ENCODE assay signal across 23 cellular contexts in the genomic region with DNA sequence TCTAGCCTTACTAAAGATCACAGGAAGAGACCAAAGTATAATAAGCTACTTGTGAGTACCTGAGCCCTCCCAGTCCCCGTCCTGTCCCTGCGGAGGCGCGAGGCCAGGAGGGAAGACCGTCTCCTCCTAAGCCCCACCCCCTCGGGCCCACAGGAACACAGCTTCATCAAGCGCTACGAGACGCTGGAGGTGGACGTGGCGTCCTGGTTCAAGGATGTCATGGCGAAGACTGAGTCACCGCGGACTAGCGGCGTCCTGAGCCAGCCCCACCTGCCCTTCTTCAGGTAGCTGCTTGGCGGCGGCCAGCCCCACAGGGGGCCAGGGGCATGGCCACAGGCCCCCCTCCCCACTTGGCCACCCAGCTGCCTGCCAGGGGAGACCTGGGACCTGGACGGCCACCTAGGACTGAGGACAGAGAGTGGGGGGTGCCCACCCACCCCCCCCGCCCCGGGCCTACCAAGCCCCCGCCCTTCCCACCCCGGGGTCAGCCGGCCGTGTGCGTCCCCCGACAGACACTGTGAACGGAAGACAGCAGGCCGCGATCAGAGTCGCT. TPM values are rescaled to one million over a fixed set of nuclear protein-coding genes. Genes with fewer than 3 reads are reported as not detected.
A peak's percentile ranks its signal among the peaks of the same experiment; 100 is the strongest.
DNase-seq lines count a peak whose midpoint lies in the region; ATAC-seq and TF ChIP-seq lines count a peak whose summit lies in the region.
"Had no signal": no experiment of that assay in that cellular context is flagged by ENCODE, and none has a peak within 500 bp of the region (broad histone marks: within the 10 kb centered on the region; RNA-seq: fewer than 3 reads in every experiment).

No MANE protein-coding gene starts in this region.

- H3K27ac ChIP-seq in BLaER1, result no peak overlapping the region
- no peak overlapping the region for H3K27ac ChIP-seq in WERI-Rb-1
- H3K27ac ChIP-seq in lower lobe of right lung, result no peak overlapping the region
- H3K27ac ChIP-seq in spleen, result no peak overlapping the region
- H3K27ac ChIP-seq in H9 (ENCODE audit: insufficient read length, low read depth, low read length), result no peak overlapping the region
- H3K27ac ChIP-seq: SJCRH30 had no signal

- peaks cover 44% of the 10 kb centered on the region for H3K36me3 ChIP-seq in BLaER1
- peaks cover 34% of the 10 kb centered on the region for H3K36me3 ChIP-seq in WERI-Rb-1
- H3K36me3 ChIP-seq in lower lobe of right lung, result peaks cover 43% of the 10 kb centered on the region
- peaks cover 0 to 66% (median 39%) of the 10 kb centered on the region in 6 donors for H3K36me3 ChIP-seq in spleen
- H3K36me3 ChIP-seq: SJCRH30 had no signal

- TF ChIP-seq CTCF in WERI-Rb-1 (IDR thresholded peaks at IDR 0.05; ENCODE audit: low read depth, low read length), result no peak
- TF ChIP-seq CTCF in lower lobe of right lung (IDR thresholded peaks at IDR 0.05), result no peak
- no peak for TF ChIP-seq CTCF in spleen (IDR thresholded peaks at IDR 0.05 in 8 of 11, conservative IDR thresholded peaks at IDR 0.05 in 3 of 11)
- no peak for TF ChIP-seq CTCF in H9 (conservative IDR thresholded peaks at IDR 0.05)

- peaks cover 33% of the 10 kb centered on the region for H3K27me3 Mint-ChIP-seq in H9 (ENCODE audit: low read depth)

- H3K4me3 ChIP-seq in BLaER1 (peak overlapping the region; percentile 41), WERI-Rb-1 (ENCODE audit: low read depth, low read length) (no peak overlapping the region), lower lobe of right lung (no peak overlapping the region), spleen (no peak overlapping the region)
- H3K4me3 ChIP-seq: SJCRH30 had no signal

- H2BK15ac ChIP-seq in H9 (ENCODE audit: low read depth, low read length), result no peak overlapping the region

- H3K9me3 ChIP-seq in BLaER1, result no peaks in the 10 kb centered on the region
- H3K9me3 ChIP-seq in WERI-Rb-1 (ENCODE audit: severe bottlenecking), result peaks cover 4% of the 10 kb centered on the region
- no peaks in the 10 kb centered on the region for H3K9me3 ChIP-seq in lower lobe of right lung
- H3K9me3 ChIP-seq in spleen, result no peaks in the 10 kb centered on the region
- H3K9me3 ChIP-seq in H9 (ENCODE audit: control insufficient read depth, low read depth, low read length), result no peaks in the 10 kb centered on the region
- H3K9me3 ChIP-seq: Caco-2, SJCRH30 had no signal

- H2BK120ac ChIP-seq in H9 (ENCODE audit: low read depth, low read length, poor library complexity, severe bottlenecking), result no peak overlapping the region

- 91 to 93% (median 93%) methylated on average over 20 to 31 of the region's 31 CpGs for WGBS in spleen, 5 donors
- WGBS in H9 (ENCODE audit: extremely low coverage, insufficient read length, low lambda C conversion rate), result no CpG with 5 or more reads among the region's 31 CpGs

- no peaks in the 10 kb centered on the region for H3K79me2 ChIP-seq in H9 (ENCODE audit: insufficient read depth, low read length)

- H3K4me2 ChIP-seq in BLaER1, result peak overlapping the region; percentile 98
- no peak overlapping the region for H3K4me2 ChIP-seq in H9 (ENCODE audit: insufficient read depth, insufficient read length, low read length)

- H3K18ac ChIP-seq in H9 (ENCODE audit: insufficient read length, low read depth, low read length), result no peak overlapping the region

- no peak overlapping the region for H3K27ac Mint-ChIP-seq in H9

- no peak overlapping the region for H3K56ac ChIP-seq in H9 (ENCODE audit: insufficient read length, low read depth, low read length)

- no peak overlapping the region for H2AK5ac ChIP-seq in H9 (ENCODE audit: insufficient read length, low read length)

- H3K9me3 Mint-ChIP-seq in H9, result no peaks in the 10 kb centered on the region

- H2BK5ac ChIP-seq in H9 (ENCODE audit: insufficient read length, low read length), result no peak overlapping the region

- no peak overlapping the region for H4K91ac ChIP-seq in H9 (ENCODE audit: insufficient read length, low read depth, low read length)

- peaks cover 13 to 28% (median 24%) of the 10 kb centered on the region in 3 experiments; a peak in 6 of 7 replicates for H3K36me3 Mint-ChIP-seq in H9 (ENCODE audit: insufficient read depth in 1 of 3, low read depth in 3 of 3)

- H3K9ac ChIP-seq in BLaER1 (no peak overlapping the region), H9 (ENCODE audit: extremely low read depth, insufficient read length, low read length) (no peak overlapping the region)

- H4K8ac ChIP-seq in H9 (replicated peaks; ENCODE audit: insufficient read length, low read depth, low read length), result no peak overlapping the region

- no peak overlapping the region for H4K5ac ChIP-seq in H9 (ENCODE audit: insufficient read length, low read depth, low read length)

- H3K4ac ChIP-seq in H9 (ENCODE audit: low read depth, low read length), result no peak overlapping the region

- H3K4me1 ChIP-seq in BLaER1, result peaks cover 83% of the 10 kb centered on the region
- H3K4me1 ChIP-seq in lower lobe of right lung, result peaks cover 25% of the 10 kb centered on the region
- H3K4me1 ChIP-seq in spleen, result peaks cover 12 to 66% (median 37%) of the 10 kb centered on the region in 6 donors
- H3K4me1 ChIP-seq in H9 (ENCODE audit: insufficient read depth, low read length), result no peaks in the 10 kb centered on the region
- H3K4me1 ChIP-seq: Caco-2, SJCRH30 had no signal

- peaks cover 6 to 10% of the 10 kb centered on the region in 2 experiments; a peak in 3 of 4 replicates for H3K4me1 Mint-ChIP-seq in H9

- no peak overlapping the region for H3K4me3 Mint-ChIP-seq in H9

- no peak for ATAC-seq in lower lobe of right lung
- ATAC-seq: PC-3, Right ventricle myocardium inferior, SK-N-SH treated with all-trans-retinoic acid at 6 μM for 48 hours had no signal

- peaks cover 42% of the 10 kb centered on the region for H3K27me3 ChIP-seq in BLaER1
- no peaks in the 10 kb centered on the region for H3K27me3 ChIP-seq in WERI-Rb-1 (ENCODE audit: insufficient read depth, low read depth, severe bottlenecking)
- H3K27me3 ChIP-seq in lower lobe of right lung (ENCODE audit: low read depth), result peaks cover 29% of the 10 kb centered on the region
- H3K27me3 ChIP-seq in spleen (replicated peaks in 1 of 7), result peaks cover 0 to 34% (median 32%) of the 10 kb centered on the region in 7 donors
- peaks cover 13% of the 10 kb centered on the region; the same call in 1 of the 2 replicates for H3K27me3 ChIP-seq in H9 (ENCODE audit: insufficient read depth, low read length)
- H3K27me3 ChIP-seq: SJCRH30 had no signal

- no peak overlapping the region for H2BK12ac ChIP-seq in H9 (ENCODE audit: insufficient read length, low read depth, low read length)

- H3K23ac ChIP-seq in H9 (ENCODE audit: insufficient read length, low read depth, low read length), result no peak overlapping the region

- intact Hi-C loops in lower lobe of right lung (cut with DNase I), result no loop called here
- intact Hi-C loops in spleen (cut with DNase I; ENCODE audit: low total_unique reads), result no loop called here

- H4K20me1 ChIP-seq in BLaER1 (peaks cover 99% of the 10 kb centered on the region), H9 (ENCODE audit: control insufficient read depth, insufficient read depth, insufficient read length) (no peaks in the 10 kb centered on the region)

- peak; percentile 5 for DNase-seq in WERI-Rb-1
- peak; percentile 48 for DNase-seq in lower lobe of right lung
- peak; percentile 73 for DNase-seq in spleen
- DNase-seq in Ammon's horn (ENCODE audit: low spot score), result no peak
- no peak for DNase-seq in H9
- no peak for DNase-seq in cerebellum (ENCODE audit: low spot score)
- DNase-seq: C1 segment of cervical spinal cord; Caco-2; KBM-7; NCI-H1105 treated with DMSO at 0.1 percent for 48 hours; NCI-H2029; NCI-H446 treated with DMSO at 0.1 percent for 48 hours; NCI-H526; NCI-H82; NK-92 treated with Interleukin-12 subunit alpha and Interleukin-12 subunit beta, amount 100 ng/mL, for 24 hours; PC-3; SJCRH30 had no signal

- no peaks in the 10 kb centered on the region for H3K79me1 ChIP-seq in H9 (ENCODE audit: insufficient read depth, low read depth, low read length, poor library complexity, severe bottlenecking)

- H3T11ph ChIP-seq in H9 (ENCODE audit: low read length), result no peak overlapping the region

- H2BK20ac ChIP-seq in H9 (ENCODE audit: low read depth, low read length, poor library complexity, severe bottlenecking), result no peak overlapping the region

- no peak overlapping the region for H2AFZ ChIP-seq in H9 (ENCODE audit: low read length)

- no peak overlapping the region for H3K14ac ChIP-seq in H9 (ENCODE audit: insufficient read depth, low read length)

- H3K23me2 ChIP-seq in H9 (ENCODE audit: insufficient read length, low read depth, low read length, poor library complexity, severe bottlenecking), result peaks cover 6% of the 10 kb centered on the region

- no peak for TF ChIP-seq POLR2A in spleen (IDR thresholded peaks at IDR 0.05)

RNA-seq across cellular contexts. Expression of gene TGFBR3L, which starts 2.4 kb away (rescaled TPM):
- total RNA-seq in lower lobe of right lung, result 2.1 TPM
- total RNA-seq in spleen, result not detected
- polyA plus RNA-seq in spleen, result under 1 TPM in 1 of 3 donors, not detected in 2; 0.11 TPM
- 5.5 and 6.5 TPM in 2 replicates for total RNA-seq in H9 (2021)
- total RNA-seq in cerebellum, result not detected
- total RNA-seq: A172, H4, SJCRH30 had no signal
- polyA plus RNA-seq: CD4-positive, alpha-beta memory T cell had no signal

RNA-seq across cellular contexts. Expression of gene SNAPC2, which starts 7.9 kb away (rescaled TPM):
- total RNA-seq in lower lobe of right lung (17.6 TPM), spleen (10 to 100 TPM; 13.8 to 23.9 (median 17.7) TPM), H9 (2021) (17.1 and 17.8 TPM in 2 replicates), cerebellum (4.6 TPM)
- polyA plus RNA-seq in spleen, result 10 to 100 TPM; 13.1 to 23.0 (median 19.3) TPM

RNA-seq across cellular contexts. Expression of gene MAP2K7, which starts 8.5 kb away (rescaled TPM):
- total RNA-seq in lower lobe of right lung (38.6 TPM), spleen (10 to 100 TPM; 19.5 to 41.3 (median 32.9) TPM), H9 (2021) (47.2 and 48.1 TPM in 2 replicates), cerebellum (8.5 TPM)
- polyA plus RNA-seq in spleen, result 10 to 100 TPM; 12.4 to 44.3 (median 18.9) TPM

RNA-seq across cellular contexts. Expression of gene CTXN1, which starts 13.7 kb away (rescaled TPM):
- 5.8 TPM for total RNA-seq in lower lobe of right lung
- 1 to 10 TPM; 1.2 to 4.4 (median 2.1) TPM for total RNA-seq in spleen
- under 1 TPM; 0.11 to 0.96 (median 0.64) TPM for polyA plus RNA-seq in spleen
- 22.7 and 24.5 TPM in 2 replicates for total RNA-seq in H9 (2021)
- 10.3 TPM for total RNA-seq in cerebellum
- total RNA-seq: CD4-positive, alpha-beta memory T cell had no signal
- polyA plus RNA-seq: CD4-positive, alpha-beta memory T cell had no signal

RNA-seq across cellular contexts. Expression of gene LRRC8E, which starts 23.9 kb away (rescaled TPM):
- total RNA-seq in lower lobe of right lung, result 6.6 TPM
- under 1 TPM in 1 of 7 donors, not detected in 6; 0.37 TPM for total RNA-seq in spleen
- under 1 TPM in 1 of 3 donors, not detected in 2; 0.08 TPM for polyA plus RNA-seq in spleen
- 4.6 and 4.8 TPM in 2 replicates for total RNA-seq in H9 (2021)
- total RNA-seq in cerebellum, result not detected
- total RNA-seq: CD4-positive, alpha-beta memory T cell had no signal
- polyA plus RNA-seq: CD4-positive, alpha-beta memory T cell had no signal

Comparison
In these comparisons a context has a peak if more than half of its experiments do, and no peak if none do; other contexts are left out.
1. DNase-seq: peak in WERI-Rb-1 (single experiment), lower lobe of right lung (single experiment) and spleen (single experiment); none in Ammon's horn (single experiment), H9 (single experiment) and cerebellum (single experiment).